Comparison of ENCODE assay signal across 2 cellular contexts in genomic region chr12:132036063-132036683, GRCh38.
TF ChIP-seq lines count a peak whose summit lies in the region.

No MANE protein-coding gene starts in this region.

TF ChIP-seq in GM23338, 12 proteins besides CTCF, POLR2A, EP300 and RAD21 (continued from another document):
- TF ChIP-seq REST (IDR thresholded peaks at IDR 0.05; ENCODE audit: unreplicated experiment) (no peak), EZH2phosphoT487 (IDR thresholded peaks at IDR 0.05; ENCODE audit: unreplicated experiment) (no peak), EZH2 (IDR thresholded peaks at IDR 0.05; ENCODE audit: low read depth, unreplicated experiment) (no peak), ETS1 (IDR thresholded peaks at IDR 0.05) (no peak)

TF ChIP-seq in GM12878, 131 proteins besides CTCF, POLR2A, EP300 and RAD21 (continued from another document):
- no peak for TF ChIP-seq ZBTB40 (IDR thresholded peaks at IDR 0.05; ENCODE audit: borderline replicate concordance)
- no peak for TF ChIP-seq ZNF24 (IDR thresholded peaks at IDR 0.05)
